Comparison of ENCODE assay signal across 8 cellular contexts in the genomic region with DNA sequence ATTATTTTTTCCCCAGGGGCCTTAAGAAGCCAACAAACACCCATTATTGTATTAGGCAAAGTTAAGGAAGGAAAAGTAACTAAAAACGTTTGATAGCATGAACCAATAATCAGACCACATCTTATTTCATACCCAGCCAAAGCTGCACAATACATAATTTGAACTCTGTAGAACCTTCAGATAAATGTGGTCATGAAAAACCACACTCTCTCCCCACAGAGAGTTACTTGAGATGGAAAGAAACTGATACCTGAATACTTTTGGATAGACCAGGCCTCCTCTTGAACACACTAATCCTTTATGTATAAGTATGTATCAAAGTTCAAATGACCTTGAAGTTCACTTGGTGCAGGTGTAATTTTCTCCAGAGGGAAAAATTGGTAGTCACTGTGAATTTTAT.
"Had no signal": no experiment of that assay in that cellular context is flagged by ENCODE, and none has a peak within 500 bp of the region (broad histone marks: within the 10 kb centered on the region; RNA-seq: fewer than 3 reads in every experiment).

No MANE protein-coding gene starts in this region.

- H3K4me3 ChIP-seq: GM23338, HAP-1 had no signal

- H3K9me3 ChIP-seq: HAP-1 had no signal

- H2AFZ ChIP-seq: GM23338 had no signal

- H3K27ac ChIP-seq: HL-60 had no signal

- H3K36me3 ChIP-seq: HAP-1 had no signal

- FAIRE-seq: H1, HepG2 had no signal

- H3K36me3 Mint-ChIP-seq: IgD-negative memory B cell had no signal

- ATAC-seq: GM23338, HepG2 had no signal

- H3K4me2 ChIP-seq: GM23338 had no signal

- H3K9me3 Mint-ChIP-seq: GM23338 had no signal

- H3K4me3 Mint-ChIP-seq: GM23338, HFFc6, IgD-negative memory B cell had no signal

- H3K4me1 Mint-ChIP-seq: GM23338, IgD-negative memory B cell had no signal

- DNase-seq: H7, HFFc6 had no signal

- H3K27ac Mint-ChIP-seq: GM23338, HFFc6, IgD-negative memory B cell had no signal
